22 cellular contexts compared by ENCODE assay signal in the genomic region with DNA sequence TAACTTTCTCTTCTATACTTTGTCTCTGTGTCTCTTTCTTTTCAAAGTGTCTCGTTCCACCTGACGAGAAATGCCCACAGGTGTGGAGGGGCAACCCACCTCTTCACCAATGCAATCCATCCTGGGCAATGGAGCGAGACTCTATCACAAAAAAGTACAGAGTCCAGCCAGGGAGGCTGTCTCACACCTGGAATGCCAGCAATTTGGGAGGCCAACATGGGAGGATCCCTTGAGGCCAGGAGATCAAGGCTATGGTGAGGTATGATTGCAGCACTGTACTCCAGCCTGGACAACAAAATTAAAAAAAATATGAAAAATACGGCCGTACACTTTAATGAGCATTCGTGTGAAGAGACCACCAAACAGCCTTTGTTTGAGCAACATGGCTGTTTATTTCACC.
"Had no signal": no experiment of that assay in that cellular context is flagged by ENCODE, and none has a peak within 500 bp of the region (broad histone marks: within the 10 kb centered on the region; RNA-seq: fewer than 3 reads in every experiment).

No MANE protein-coding gene starts in this region.

- ATAC-seq: foreskin keratinocyte; left colon; left ventricle myocardium superior; naive thymus-derived CD8-positive, alpha-beta T cell; pancreas; right cardiac atrium; stimulated activated effector memory CD8-positive, alpha-beta T cell treated with anti-CD3 and anti-CD28 coated beads, Interleukin-12 subunit alpha, Interleukin-12 subunit beta, amount 100 ng/mL, for 72 hours; stimulated activated naive CD8-positive, alpha-beta T cell treated with anti-CD3 and anti-CD28 coated beads, Interleukin-15, Interleukin-2, amounts not matched to agents 100 U/mL and 50 U/mL, for 24 hours; upper lobe of right lung had no signal

- H3K27ac Mint-ChIP-seq: dendritic cell treated with granulocyte-macrophage colony-stimulating factor and Interleukin-4, amounts not matched to agents 40 ng/mL and 50 ng/mL, for 4 days; naive thymus-derived CD8-positive, alpha-beta T cell; progenitor cell of endocrine pancreas; stimulated activated effector memory CD8-positive, alpha-beta T cell treated with anti-CD3 and anti-CD28 coated beads, Interleukin-12 subunit alpha, Interleukin-12 subunit beta, amount 100 ng/mL, for 72 hours had no signal

- H3K9me3 ChIP-seq: pancreas, thyroid gland, upper lobe of right lung, vagina had no signal

- H3K27ac ChIP-seq: foreskin keratinocyte, pancreas, suprapubic skin, thyroid gland, upper lobe of right lung, vagina had no signal

- H3K27me3 ChIP-seq: foreskin keratinocyte, pancreas, suprapubic skin, thyroid gland, upper lobe of right lung, vagina had no signal

- H3K4me3 ChIP-seq: lung, pancreas, suprapubic skin, thyroid gland, upper lobe of right lung, vagina had no signal

- FAIRE-seq: colon, endothelial cell of umbilical vein, pancreas had no signal

- H3K27me3 Mint-ChIP-seq: naive thymus-derived CD8-positive, alpha-beta T cell had no signal

- DNase-seq: erythroblast; foreskin keratinocyte; left colon; left ventricle myocardium superior; mesenchymal stem cell; naive thymus-derived CD8-positive, alpha-beta T cell; occipital lobe; pancreas; right cardiac atrium; stimulated activated CD4-positive, alpha-beta T cell treated with anti-CD3 and anti-CD28 coated beads, Interleukin-4, amount 100 ng/mL, for 1 hour; stimulated activated CD8-positive, alpha-beta memory T cell treated with anti-CD3 and anti-CD28 coated beads, Interleukin-4, amount 100 ng/mL, for 48 hours; stimulated activated naive CD8-positive, alpha-beta T cell treated with anti-CD3 and anti-CD28 coated beads, Interleukin-15, Interleukin-2, amounts not matched to agents 100 U/mL and 50 U/mL, for 24 hours; thyroid gland had no signal

- H3K36me3 ChIP-seq: pancreas, suprapubic skin, thyroid gland, upper lobe of right lung, vagina had no signal

- H3K4me1 ChIP-seq: foreskin keratinocyte had no signal

- H3K4me3 Mint-ChIP-seq: dendritic cell treated with granulocyte-macrophage colony-stimulating factor and Interleukin-4, amounts not matched to agents 40 ng/mL and 50 ng/mL, for 4 days; stimulated activated effector memory CD8-positive, alpha-beta T cell treated with anti-CD3 and anti-CD28 coated beads, Interleukin-12 subunit alpha, Interleukin-12 subunit beta, amount 100 ng/mL, for 72 hours had no signal
